ENCODE assay signal across 8 cellular contexts in the genomic region with DNA sequence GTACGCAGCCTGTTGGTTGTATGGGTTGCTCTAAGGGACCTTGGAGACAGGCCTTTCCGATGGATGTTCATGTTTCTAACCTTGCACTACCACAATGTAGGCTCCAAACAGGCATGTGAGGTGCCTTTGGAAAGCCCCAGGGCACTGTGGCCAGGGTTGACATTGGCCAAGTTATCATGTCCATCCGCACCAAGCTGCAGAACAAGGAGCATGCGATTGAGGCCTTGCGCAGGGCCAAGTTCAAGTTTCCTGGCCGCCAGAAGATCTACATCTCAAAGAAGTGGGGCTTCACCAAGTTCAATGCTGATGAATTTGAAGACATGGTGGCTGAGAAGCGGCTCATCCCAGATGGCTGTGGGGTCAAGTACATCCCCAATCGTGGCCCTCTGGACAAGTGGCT. TPM values are rescaled to one million over a fixed set of nuclear protein-coding genes. Genes with fewer than 3 reads are reported as not detected.
A peak's percentile ranks its signal among the peaks of the same experiment; 100 is the strongest.
DNase-seq lines count a peak whose midpoint lies in the region; ATAC-seq, FAIRE-seq and TF ChIP-seq lines count a peak whose summit lies in the region.
"Not testable (repeated sequence)": the region's sequence is repeated elsewhere in the genome, so short reads cannot be mapped to it uniquely, and the experiment has no call there.

No MANE protein-coding gene starts in this region.

- H3K27me3 ChIP-seq in CD4-positive, alpha-beta T cell (ENCODE audit: control insufficient read depth, insufficient read depth, low read length); WERI-Rb-1 (ENCODE audit: insufficient read depth, low read depth, severe bottlenecking); left lung; pancreas; thymus (ENCODE audit: control insufficient read depth, insufficient read depth): not testable (repeated sequence)

- not testable (repeated sequence) for ATAC-seq in CD4-positive, alpha-beta T cell (ENCODE audit: poor library complexity); left lung; pancreas

- H3K4me3 ChIP-seq in LNCaP clone FGC (ENCODE audit: low read depth, low read length), result peak overlapping the region; percentile 12; the same call in 1 of the 2 replicates
- H3K4me3 ChIP-seq in WERI-Rb-1 (ENCODE audit: low read depth, low read length), result peak overlapping the region; percentile 11; the same call in 1 of the 2 replicates
- peak overlapping the region in 1 of 2 donors; percentile 94 for H3K4me3 ChIP-seq in left lung
- H3K4me3 ChIP-seq in pancreas, result not testable (repeated sequence)
- H3K4me3 ChIP-seq in thymus (ENCODE audit: low read length), result peak overlapping the region; percentile 98

- H3K27ac Mint-ChIP-seq in CD4-positive, alpha-beta T cell, result peak overlapping the region; percentile 92

- peaks cover 36% of the 10 kb centered on the region for H3K4me1 Mint-ChIP-seq in CD4-positive, alpha-beta T cell (ENCODE audit: low read depth)

- TF ChIP-seq CTCF in CD4-positive, alpha-beta T cell (IDR thresholded peaks at IDR 0.05); LNCaP clone FGC (IDR thresholded peaks at IDR 0.05; ENCODE audit: control insufficient read depth, extremely low read depth, insufficient read depth); WERI-Rb-1 (IDR thresholded peaks at IDR 0.05; ENCODE audit: low read depth, low read length); left lung (IDR thresholded peaks at IDR 0.05); pancreas (IDR thresholded peaks at IDR 0.05): not testable (repeated sequence)

- CTCF ChIA-PET in CD4-positive, alpha-beta T cell (lab: Charles Lee), result not testable (repeated sequence)

- peak overlapping the region; percentile 97 for H3K27ac ChIP-seq in CD4-positive, alpha-beta T cell (ENCODE audit: low read depth, low read length)
- H3K27ac ChIP-seq in WERI-Rb-1 (peak overlapping the region; percentile 39), angular gyrus (ENCODE audit: low read depth, low read length) (peak overlapping the region; percentile 95), epithelial cell of prostate (peak overlapping the region; percentile 89), left lung (peak overlapping the region; percentile 52 to 98), pancreas (peak overlapping the region in 3 of 4 donors; percentile 43 to 68 (median 62))
- not testable (repeated sequence) for H3K27ac ChIP-seq in thymus (ENCODE audit: low read depth)

- intact Hi-C loops in CD4-positive, alpha-beta T cell (cut with DNase I, micrococcal nuclease); left lung (cut with DNase I); pancreas (cut with DNase I): not testable (repeated sequence)

- not testable (repeated sequence) for H3K9me3 ChIP-seq in CD4-positive, alpha-beta T cell (ENCODE audit: control insufficient read depth, low read length); WERI-Rb-1 (ENCODE audit: severe bottlenecking); left lung; pancreas; thymus (ENCODE audit: control insufficient read depth)

- H3K9me3 Mint-ChIP-seq in CD4-positive, alpha-beta T cell, result not testable (repeated sequence)

- POLR2A ChIA-PET in CD4-positive, alpha-beta T cell (lab: Charles Lee), result interaction anchor here (2.0 kb wide), 1 partner anchor 8 kb away, joined by 11 read pairs; a partner anchor contains a TSS

- not testable (repeated sequence) for DNase-seq in CD4-positive, alpha-beta T cell; LNCaP clone FGC (ENCODE audit: low read depth); WERI-Rb-1; epithelial cell of prostate (ENCODE audit: low read depth, low spot score); left lung
- peak in 2 of 6 donors; percentile 34 to 41 for DNase-seq in pancreas

- H3K36me3 ChIP-seq in WERI-Rb-1 (peaks cover 26% of the 10 kb centered on the region), thymus (ENCODE audit: control insufficient read depth, insufficient read depth) (peaks cover 28% of the 10 kb centered on the region)
- not testable (repeated sequence) for H3K36me3 ChIP-seq in left lung, pancreas

- WGBS in pancreas, 2 donors, result 84 to 91% methylated on average over 8 of the region's 8 CpGs
- 96% methylated on average over 8 of the region's 8 CpGs for WGBS in thymus

- peak overlapping the region; percentile 95 for H3K4me3 Mint-ChIP-seq in CD4-positive, alpha-beta T cell

- H3K4me1 ChIP-seq in left lung (peaks cover 8 to 24% of the 10 kb centered on the region in 2 donors), pancreas (peaks cover 7 to 14% (median 8%) of the 10 kb centered on the region in 3 donors)
- H3K4me1 ChIP-seq in thymus (ENCODE audit: control insufficient read depth, insufficient read depth, low read length), result not testable (repeated sequence)

- H3K36me3 Mint-ChIP-seq in CD4-positive, alpha-beta T cell (ENCODE audit: low read depth), result peaks cover 37% of the 10 kb centered on the region

- not testable (repeated sequence) for H3K27me3 Mint-ChIP-seq in CD4-positive, alpha-beta T cell

- FAIRE-seq in pancreas (lab: Jason Lieb, UNC), result not testable (repeated sequence)

RNA-seq across cellular contexts. Expression of a gene that starts 1.2 kb away (rescaled TPM):
- 10 to 100 TPM; 33.4 to 38.4 TPM for total RNA-seq in CD4-positive, alpha-beta T cell
- total RNA-seq in left lung (10 to 100 TPM; 22.3 to 23.5 TPM), pancreas (10 to 100 TPM in 1 of 6 donors, 1 to 10 TPM in 5; 6.5 to 12.5 (median 7.0) TPM)
- polyA plus RNA-seq in pancreas (10 to 100 TPM; 16.6 to 20.5 TPM), thymus (40.1 TPM)

RNA-seq across cellular contexts. Expression of a gene that starts 7.7 kb away (rescaled TPM):
- total RNA-seq in CD4-positive, alpha-beta T cell, result 100 to 1,000 TPM; 163 to 165 TPM
- total RNA-seq in left lung (100 to 1,000 TPM; 260 to 301 TPM), pancreas (100 to 1,000 TPM in 2 of 6 donors, 10 to 100 TPM in 4; 57.5 to 117 (median 87.5) TPM)
- polyA plus RNA-seq in pancreas (100 to 1,000 TPM; 361 to 440 TPM), thymus (749 TPM)

RNA-seq across cellular contexts. Expression of a gene that starts 15.1 kb away (rescaled TPM):
- 10 to 100 TPM; 33.2 to 35.3 TPM for total RNA-seq in CD4-positive, alpha-beta T cell
- total RNA-seq in left lung (10 to 100 TPM; 57.5 to 67.2 TPM), pancreas (10 to 100 TPM; 15.1 to 28.4 (median 22.0) TPM)
- polyA plus RNA-seq in pancreas (10 to 100 TPM; 42.4 to 92.8 TPM), thymus (87.5 TPM)

RNA-seq across cellular contexts. Expression of a gene that starts 51.5 kb away (rescaled TPM):
- total RNA-seq in CD4-positive, alpha-beta T cell, result 1 to 10 TPM; 7.9 to 8.5 TPM
- total RNA-seq in left lung (10 to 100 TPM; 13.2 to 13.3 TPM), pancreas (10 to 100 TPM in 1 of 6 donors, 1 to 10 TPM in 5; 2.3 to 10.2 (median 4.0) TPM)
- polyA plus RNA-seq in pancreas (1 to 10 TPM; 5.1 to 6.1 TPM), thymus (23.1 TPM)
